ENCODE assay signal across 18 cellular contexts in genomic region chr13:48268019-48268418, GRCh38. TPM values are rescaled to one million over a fixed set of nuclear protein-coding genes. Genes with fewer than 3 reads are reported as not detected.
A peak's percentile ranks its signal among the peaks of the same experiment; 100 is the strongest.
DNase-seq lines count a peak whose midpoint lies in the region; ATAC-seq, FAIRE-seq and TF ChIP-seq lines count a peak whose summit lies in the region.
"Had no signal": no experiment of that assay in that cellular context is flagged by ENCODE, and none has a peak within 500 bp of the region (broad histone marks: within the 10 kb centered on the region; RNA-seq: fewer than 3 reads in every experiment).

No MANE protein-coding gene starts in this region.

- FAIRE-seq in HepG2 (lab: Jason Lieb, UNC) = no peak
- FAIRE-seq in K562 (lab: Jason Lieb, UNC) = no peak
- FAIRE-seq: GM18507, HTR-8/SVneo had no signal

- TF ChIP-seq POLR2A in HepG2 (IDR thresholded peaks at IDR 0.05; ENCODE audit: insufficient read depth in 1 of 2, low read depth in 2 of 2, low read length in 2 of 2) (no peak), right lobe of liver (IDR thresholded peaks at IDR 0.05) (no peak), K562 (conservative IDR thresholded peaks at IDR 0.05) (no peak), uterus (IDR thresholded peaks at IDR 0.05) (no peak)

- DNase-seq in HepG2 (ENCODE audit: low spot score) (no peak), right lobe of liver (no peak), K562 (ENCODE audit: extremely low read depth in 1 of 4, low spot score in 3 of 4) (no peak), epithelial cell of prostate (ENCODE audit: low read depth, low spot score) (no peak), uterus (no peak), NOMO-1 treated with DMSO at 0.1 percent for 48 hours (lab: John Stamatoyannopoulos, UW; ENCODE audit: unreplicated experiment) (no peak)
- no peak for DNase-seq in activated CD4-positive, alpha-beta T cell treated with anti-CD3 and anti-CD28 coated beads, Interleukin-2, amount 50 U/mL, for 1 hour
- DNase-seq: BE2C; Caco-2; CD8-positive, alpha-beta memory T cell; DND-41; GF-D8; KBM-7 had no signal

- H2AFZ ChIP-seq in HepG2 (ENCODE audit: low read length) (no peak overlapping the region), K562 (ENCODE audit: low read depth, low read length) (no peak overlapping the region)

- no TSS peak for BruUV-seq in HepG2 (replicated peaks; lab: Mats Ljungman, UMichigan)
- BruUV-seq in K562 (replicated peaks; lab: Mats Ljungman, UMichigan) = no TSS peak

- 96% methylated on average over 4 of the region's 4 CpGs for WGBS in HepG2 (ENCODE audit: low lambda C conversion rate)
- WGBS in right lobe of liver (ENCODE audit: insufficient coverage, low coverage, low lambda C conversion rate, missing lambda C conversion rate) = 87% methylated on average over 4 of the region's 4 CpGs
- 62% methylated on average over 4 of the region's 4 CpGs for WGBS in K562 (ENCODE audit: insufficient coverage, low coverage, missing lambda C conversion rate)

- CTCF ChIA-PET in HepG2 (lab: Yijun Ruan, JAX; ENCODE audit: low intra/inter-chr PET ratio, low total read pairs) (no interaction called here), K562 (lab: Yijun Ruan, JAX; ENCODE audit: low intra/inter-chr PET ratio) (no interaction called here)

- H3K36me3 ChIP-seq in HepG2 (replicated peaks in 1 of 2; ENCODE audit: control insufficient read depth in 1 of 2, insufficient read depth in 2 of 2, low read length in 2 of 2) (peaks cover 0 to 7% of the 10 kb centered on the region in 2 experiments; a peak in 3 of 5 replicates), right lobe of liver (peaks cover 0 to 6% (median 1%) of the 10 kb centered on the region in 4 donors), K562 (ENCODE audit: control insufficient read depth, insufficient read depth, low read length) (no peaks in the 10 kb centered on the region), subcutaneous abdominal adipose tissue (ENCODE audit: control insufficient read depth in 5 of 5, insufficient read depth in 5 of 5, low read length in 5 of 5) (peaks cover 35 to 38% (median 37%) of the 10 kb centered on the region in 5 donors), uterus (no peaks in the 10 kb centered on the region)

- POLR2A ChIA-PET in HepG2 (lab: Yijun Ruan, JAX) (no interaction called here), K562 (lab: Yijun Ruan, JAX) (interaction anchor here (0.5 kb wide), 1 partner anchor 545 kb away, joined by 3 read pairs; no protein-coding TSS in a partner anchor)

- H3K9ac ChIP-seq in HepG2 (ENCODE audit: insufficient read depth, low read depth, low read length) = no peak overlapping the region
- no peak overlapping the region for H3K9ac ChIP-seq in K562 (ENCODE audit: insufficient read depth in 1 of 2, low read depth in 2 of 2, low read length in 2 of 2)
- H3K9ac ChIP-seq in subcutaneous abdominal adipose tissue (ENCODE audit: low read length in 5 of 5) = no peak overlapping the region

- H4K20me1 ChIP-seq in HepG2 (ENCODE audit: insufficient read depth, low read length) = no peaks in the 10 kb centered on the region
- H4K20me1 ChIP-seq in K562 (replicated peaks; ENCODE audit: control insufficient read depth, insufficient read depth, low read length) = no peaks in the 10 kb centered on the region

- H3K27ac ChIP-seq in HepG2 (ENCODE audit: extremely low read length, insufficient read depth, low read length) (no peak overlapping the region), right lobe of liver (no peak overlapping the region), K562 (ENCODE audit: extremely low read depth, low read depth, low read length) (no peak overlapping the region), epithelial cell of prostate (peak overlapping the region; percentile 24), subcutaneous abdominal adipose tissue (ENCODE audit: low read depth, low read length) (peak overlapping the region; percentile 8), uterus (no peak overlapping the region)
- H3K27ac ChIP-seq: C4-2B had no signal

- in situ Hi-C loops in HepG2 (cut with HindIII; ENCODE audit: extremely low pct_ligation_motif_present, low pct_unique_long_range_greater_than_20kb) (no loop called here), K562 (cut with MboI) (no loop called here)

- H3K9me1 ChIP-seq in K562 (ENCODE audit: control insufficient read depth, insufficient read depth, low read length) = no peaks in the 10 kb centered on the region

- H3K4me1 ChIP-seq in HepG2 (ENCODE audit: insufficient read depth, low read length) (no peaks in the 10 kb centered on the region), right lobe of liver (no peaks in the 10 kb centered on the region), K562 (replicated peaks in 1 of 2; ENCODE audit: control insufficient read depth in 2 of 2, insufficient read depth in 2 of 2, low read length in 2 of 2) (no peaks in the 10 kb centered on the region), subcutaneous abdominal adipose tissue (ENCODE audit: control insufficient read depth in 5 of 5, insufficient read depth in 5 of 5, low read length in 5 of 5) (peaks cover 0 to 7% (median 4%) of the 10 kb centered on the region in 5 donors), uterus (no peaks in the 10 kb centered on the region)
- H3K4me1 ChIP-seq: BE2C, Caco-2 had no signal

- ATAC-seq in HepG2 (no peak), right lobe of liver (no peak), K562 (no peak)
- ATAC-seq: HCT116 had no signal

- TF ChIP-seq CTCF in HepG2 (CRISPR knock-in tag; IDR thresholded peaks at IDR 0.05) = no peak
- no peak for TF ChIP-seq CTCF in right lobe of liver (IDR thresholded peaks at IDR 0.05)
- TF ChIP-seq CTCF in K562 (IDR thresholded peaks at IDR 0.05 in 2 of 3, conservative IDR thresholded peaks at IDR 0.05 in 1 of 3; ENCODE audit: insufficient read depth in 2 of 3, low read depth in 1 of 3, low read length in 3 of 3) = no peak
- TF ChIP-seq CTCF in uterus (IDR thresholded peaks at IDR 0.05) = no peak

- H3K79me2 ChIP-seq in HepG2 (ENCODE audit: insufficient read depth, low read length) (no peaks in the 10 kb centered on the region), K562 (ENCODE audit: control insufficient read depth, insufficient read depth, low read length) (no peaks in the 10 kb centered on the region)

- intact Hi-C loops in HepG2 (cut with micrococcal nuclease; ENCODE audit: unreplicated experiment) = no loop called here
- intact Hi-C loops in right lobe of liver (cut with DNase I) = no loop called here
- intact Hi-C loops in K562 (cut with micrococcal nuclease) = no loop called here
- intact Hi-C loops in uterus (cut with DNase I; ENCODE audit: low total_unique reads) = no loop called here

- no peak for TF ChIP-seq RAD21 in HepG2 (CRISPR knock-in tag; IDR thresholded peaks at IDR 0.05)
- TF ChIP-seq RAD21 in K562 (CRISPR knock-in tag; conservative IDR thresholded peaks at IDR 0.05 in 1 of 2, IDR thresholded peaks at IDR 0.05 in 1 of 2) = no peak

- H3K9me3 ChIP-seq in HepG2 (ENCODE audit: low read length) (no peaks in the 10 kb centered on the region), right lobe of liver (no peaks in the 10 kb centered on the region), K562 (replicated peaks; ENCODE audit: control insufficient read depth, insufficient read depth, low read depth, low read length) (no peaks in the 10 kb centered on the region), subcutaneous abdominal adipose tissue (ENCODE audit: control insufficient read depth in 5 of 5, low read length in 5 of 5) (no peaks in the 10 kb centered on the region), uterus (no peaks in the 10 kb centered on the region)
- H3K9me3 ChIP-seq: BE2C, Caco-2 had no signal

- no peaks in the 10 kb centered on the region for H3K27me3 ChIP-seq in HepG2 (ENCODE audit: control insufficient read depth in 1 of 2, insufficient read depth in 2 of 2, low read length in 2 of 2)
- no peaks in the 10 kb centered on the region for H3K27me3 ChIP-seq in right lobe of liver
- H3K27me3 ChIP-seq in K562 (ENCODE audit: control insufficient read depth in 2 of 2, insufficient read depth in 2 of 2, low read length in 2 of 2) = no peaks in the 10 kb centered on the region
- no peaks in the 10 kb centered on the region for H3K27me3 ChIP-seq in subcutaneous abdominal adipose tissue (ENCODE audit: control insufficient read depth in 5 of 5, insufficient read depth in 4 of 5, low read length in 5 of 5)
- no peaks in the 10 kb centered on the region for H3K27me3 ChIP-seq in uterus
- H3K27me3 ChIP-seq: BE2C had no signal

- no peak overlapping the region for H3K4me3 ChIP-seq in HepG2 (replicated peaks in 1 of 3; ENCODE audit: insufficient read depth in 1 of 3, low read depth in 2 of 3, low read length in 3 of 3)
- H3K4me3 ChIP-seq in right lobe of liver = no peak overlapping the region
- H3K4me3 ChIP-seq in K562 = no peak overlapping the region
- H3K4me3 ChIP-seq in subcutaneous abdominal adipose tissue (ENCODE audit: low read depth in 1 of 5, low read length in 5 of 5) = no peak overlapping the region
- no peak overlapping the region for H3K4me3 ChIP-seq in uterus

- TF ChIP-seq EP300 in HepG2 (IDR thresholded peaks at IDR 0.05; ENCODE audit: low read depth in 2 of 2, low read length in 2 of 2) (no peak), HepG2 (CRISPR knock-in tag; IDR thresholded peaks at IDR 0.05; ENCODE audit: borderline replicate concordance) (no peak), K562 (IDR thresholded peaks at IDR 0.05; ENCODE audit: low read length) (no peak)

- no peak overlapping the region for H3K4me2 ChIP-seq in HepG2 (ENCODE audit: low read depth, low read length)
- no peak overlapping the region for H3K4me2 ChIP-seq in K562 (ENCODE audit: insufficient read depth, low read length)

RNA-seq across cellular contexts. Expression of gene ITM2B, which starts 35.0 kb away (rescaled TPM):
- total RNA-seq in HepG2 (2016; rRNA removed; fragmentation: Illumina TruSeq; extraction: Trizol) (80.7 and 158 TPM in 2 replicates), right lobe of liver (100 to 1,000 TPM; 203 to 381 (median 320) TPM), K562 (2014; rRNA removed) (45.0 and 67.6 TPM in 2 replicates), K562 (2014; rRNA removed; fragmentation: Illumina TruSeq; extraction: Trizol) (49.5 and 54.4 TPM in 2 replicates), K562 (2015; rRNA removed; fragmentation: Illumina TruSeq; extraction: Trizol) (50.9 and 52.5 TPM in 2 replicates), K562 (2021) (53.3 and 58.4 TPM in 2 replicates), uterus (100 to 1,000 TPM; 326 to 725 (median 565) TPM)
- total RNA-seq in HepG2 (2016; cell fraction: cytosol; rRNA removed; fragmentation: Illumina TruSeq; extraction: Trizol; ENCODE audit: low read depth) = 19.7 and 23.5 TPM in 2 replicates
- 78.9 and 158 TPM in 2 replicates for total RNA-seq in HepG2 (2016; cell fraction: insoluble cytoplasmic fraction; rRNA removed; fragmentation: Illumina TruSeq; extraction: Trizol)
- total RNA-seq in HepG2 (2016; cell fraction: membrane; rRNA removed; fragmentation: Illumina TruSeq; extraction: Trizol) = 28.8 and 29.1 TPM in 2 replicates
- 139 and 183 TPM in 2 replicates for total RNA-seq in HepG2 (2016; cell fraction: nucleus; rRNA removed; fragmentation: Illumina TruSeq; extraction: Trizol)
- polyA plus RNA-seq in HepG2 (2011; rRNA removed) (285 and 373 TPM in 2 replicates), K562 (2011; rRNA removed) (41.2 and 65.6 TPM in 2 replicates), K562 (2014; fragmentation: Illumina TruSeq; extraction: Trizol) (57.7 and 83.8 TPM in 2 replicates), K562 (2014; fragmentation: Nextera tagmentation; extraction: Ambion mirVana) (10 to 100 TPM; 22.0 to 44.3 TPM), K562 (2014; rRNA removed) (34.8 and 36.9 TPM in 2 replicates)
- polyA plus RNA-seq in HepG2 (2011; cell fraction: cytosol; rRNA removed) = 119 and 216 TPM in 2 replicates
- polyA plus RNA-seq in HepG2 (2011; cell fraction: nucleus; rRNA removed) = 51.2 and 79.9 TPM in 2 replicates
- 312 and 366 TPM in 2 replicates for polyA plus RNA-seq in HepG2 (2012)
- polyA plus RNA-seq in HepG2 (2016; cell fraction: cytosol; fragmentation: Illumina TruSeq; extraction: Trizol; ENCODE audit: low read depth) = 32.7 and 38.7 TPM in 2 replicates
- 145 and 159 TPM in 2 replicates for polyA plus RNA-seq in HepG2 (2016; cell fraction: insoluble cytoplasmic fraction; fragmentation: Illumina TruSeq; extraction: Trizol; ENCODE audit: low read depth)
- 44.0 and 47.1 TPM in 2 replicates for polyA plus RNA-seq in HepG2 (2016; cell fraction: membrane; fragmentation: Illumina TruSeq; extraction: Trizol; ENCODE audit: low read depth)
- polyA plus RNA-seq in HepG2 (2016; cell fraction: nucleus; fragmentation: Illumina TruSeq; extraction: Trizol; ENCODE audit: insufficient read depth, low read depth) = 391 and 415 TPM in 2 replicates
- polyA minus RNA-seq in HepG2 (2011; rRNA and poly(A)+ RNA removed; ENCODE audit: low replicate concordance) = 16.4 and 36.7 TPM in 2 replicates
- 139 and 194 TPM in 2 replicates for polyA minus RNA-seq in HepG2 (2011; cell fraction: cytosol; rRNA and poly(A)+ RNA removed)
- 29.0 and 53.7 TPM in 2 replicates for polyA minus RNA-seq in HepG2 (2011; cell fraction: nucleus; rRNA and poly(A)+ RNA removed)
- total RNA-seq in K562 (2011; cell fraction: chromatin; rRNA removed; ENCODE audit: low replicate concordance) = 19.7 and 43.2 TPM in 2 replicates
- total RNA-seq in K562 (2011; cell fraction: nucleolus; rRNA removed) = 27.6 and 28.0 TPM in 2 replicates
- 45.9 and 47.1 TPM in 2 replicates for total RNA-seq in K562 (2011; cell fraction: nucleoplasm; rRNA removed)
- 11.3 and 35.7 TPM in 2 replicates for polyA plus RNA-seq in K562 (2011; cell fraction: cytosol; rRNA removed)
- polyA plus RNA-seq in K562 (2011; cell fraction: nucleus; rRNA removed) = 11.0 and 29.8 TPM in 2 replicates
- 46.5 and 99.0 TPM in 2 replicates for polyA plus RNA-seq in K562 (2012)
- polyA minus RNA-seq in K562 (2011; rRNA and poly(A)+ RNA removed) = 10.6 and 27.5 TPM in 2 replicates
- polyA minus RNA-seq in K562 (2011; cell fraction: cytosol; rRNA and poly(A)+ RNA removed) = 19.5 and 34.5 TPM in 2 replicates
- polyA minus RNA-seq in K562 (2011; cell fraction: nucleus; rRNA and poly(A)+ RNA removed) = 1.5 and 4.4 TPM in 2 replicates

RNA-seq across cellular contexts. Expression of gene RB1, which starts 35.5 kb away (rescaled TPM):
- 23.7 and 35.7 TPM in 2 replicates for total RNA-seq in HepG2 (2016; rRNA removed; fragmentation: Illumina TruSeq; extraction: Trizol)
- 2.6 and 3.1 TPM in 2 replicates for total RNA-seq in HepG2 (2016; cell fraction: cytosol; rRNA removed; fragmentation: Illumina TruSeq; extraction: Trizol; ENCODE audit: low read depth)
- total RNA-seq in HepG2 (2016; cell fraction: insoluble cytoplasmic fraction; rRNA removed; fragmentation: Illumina TruSeq; extraction: Trizol) = 21.7 and 35.5 TPM in 2 replicates
- 11.2 and 11.5 TPM in 2 replicates for total RNA-seq in HepG2 (2016; cell fraction: membrane; rRNA removed; fragmentation: Illumina TruSeq; extraction: Trizol)
- total RNA-seq in HepG2 (2016; cell fraction: nucleus; rRNA removed; fragmentation: Illumina TruSeq; extraction: Trizol) = 23.1 and 26.3 TPM in 2 replicates
- polyA plus RNA-seq in HepG2 (2011; rRNA removed) = 11.0 and 15.6 TPM in 2 replicates
- 6.0 and 9.8 TPM in 2 replicates for polyA plus RNA-seq in HepG2 (2011; cell fraction: cytosol; rRNA removed)
- polyA plus RNA-seq in HepG2 (2011; cell fraction: nucleus; rRNA removed) = 4.1 and 5.4 TPM in 2 replicates
- 15.5 and 15.8 TPM in 2 replicates for polyA plus RNA-seq in HepG2 (2012)
- polyA plus RNA-seq in HepG2 (2016; cell fraction: cytosol; fragmentation: Illumina TruSeq; extraction: Trizol; ENCODE audit: low read depth) = 0.92 and 0.93 TPM in 2 replicates
- 34.7 and 35.7 TPM in 2 replicates for polyA plus RNA-seq in HepG2 (2016; cell fraction: insoluble cytoplasmic fraction; fragmentation: Illumina TruSeq; extraction: Trizol; ENCODE audit: low read depth)
- polyA plus RNA-seq in HepG2 (2016; cell fraction: membrane; fragmentation: Illumina TruSeq; extraction: Trizol; ENCODE audit: low read depth) = 4.2 and 4.3 TPM in 2 replicates
- polyA plus RNA-seq in HepG2 (2016; cell fraction: nucleus; fragmentation: Illumina TruSeq; extraction: Trizol; ENCODE audit: insufficient read depth, low read depth) = 17.8 and 23.0 TPM in 2 replicates
- polyA minus RNA-seq in HepG2 (2011; rRNA and poly(A)+ RNA removed; ENCODE audit: low replicate concordance) = 7.8 and 8.2 TPM in 2 replicates
- polyA minus RNA-seq in HepG2 (2011; cell fraction: cytosol; rRNA and poly(A)+ RNA removed) = 13.0 TPM in 2 replicates
- 32.4 and 33.0 TPM in 2 replicates for polyA minus RNA-seq in HepG2 (2011; cell fraction: nucleus; rRNA and poly(A)+ RNA removed)
- total RNA-seq in right lobe of liver = 10 to 100 TPM in 5 of 6 experiments, 1 to 10 TPM in 1; 6.2 to 19.4 (median 12.3) TPM
- 4.8 and 26.2 TPM in 2 replicates for total RNA-seq in K562 (2011; cell fraction: chromatin; rRNA removed; ENCODE audit: low replicate concordance)
- 3.2 and 3.8 TPM in 2 replicates for total RNA-seq in K562 (2011; cell fraction: nucleolus; rRNA removed)
- 6.3 and 10.3 TPM in 2 replicates for total RNA-seq in K562 (2011; cell fraction: nucleoplasm; rRNA removed)
- total RNA-seq in K562 (2014; rRNA removed) = 10.5 and 12.4 TPM in 2 replicates
- total RNA-seq in K562 (2014; rRNA removed; fragmentation: Illumina TruSeq; extraction: Trizol) = 22.0 TPM in 2 replicates
- 18.2 and 19.0 TPM in 2 replicates for total RNA-seq in K562 (2015; rRNA removed; fragmentation: Illumina TruSeq; extraction: Trizol)
- 17.9 and 20.9 TPM in 2 replicates for total RNA-seq in K562 (2021)
- 13.2 and 23.8 TPM in 2 replicates for polyA plus RNA-seq in K562 (2011; rRNA removed)
- 3.3 and 6.5 TPM in 2 replicates for polyA plus RNA-seq in K562 (2011; cell fraction: cytosol; rRNA removed)
- 4.7 and 10.2 TPM in 2 replicates for polyA plus RNA-seq in K562 (2011; cell fraction: nucleus; rRNA removed)
- polyA plus RNA-seq in K562 (2012) = 13.2 and 20.1 TPM in 2 replicates
- polyA plus RNA-seq in K562 (2014; fragmentation: Illumina TruSeq; extraction: Trizol) = 16.9 and 21.2 TPM in 2 replicates
- 1 to 10 TPM; 5.0 to 6.5 TPM for polyA plus RNA-seq in K562 (2014; fragmentation: Nextera tagmentation; extraction: Ambion mirVana)
- polyA plus RNA-seq in K562 (2014; rRNA removed) = 9.3 and 13.2 TPM in 2 replicates
- 16.9 and 18.8 TPM in 2 replicates for polyA minus RNA-seq in K562 (2011; rRNA and poly(A)+ RNA removed)
- polyA minus RNA-seq in K562 (2011; cell fraction: cytosol; rRNA and poly(A)+ RNA removed) = 7.5 and 8.3 TPM in 2 replicates
- polyA minus RNA-seq in K562 (2011; cell fraction: nucleus; rRNA and poly(A)+ RNA removed) = 7.5 and 12.7 TPM in 2 replicates
- 10 to 100 TPM; 27.4 to 58.1 (median 33.9) TPM for total RNA-seq in uterus

Comparison
In these comparisons a context has a peak if more than half of its experiments do, and no peak if none do; other contexts are left out.
1. H3K27ac ChIP-seq: peak in epithelial cell of prostate (single experiment) and subcutaneous abdominal adipose tissue (single experiment); none in HepG2 (single experiment), right lobe of liver (0 of 3), K562 (single experiment) and uterus (0 of 2).
2. Of the 241 proteins assayed by ChIP-seq in both HepG2 and K562: peak only in HepG2: none; only in K562: MAFG, NFE2 and NFE2L1; in both: MAFF and MAFK; in neither: 236.